ENCODE assay signal across 8 cellular contexts in genomic region chr5:177509991-177510566, GRCh38. TPM values are rescaled to one million over a fixed set of nuclear protein-coding genes. Genes with fewer than 3 reads are reported as not detected.
DNase-seq lines count a peak whose midpoint lies in the region; ATAC-seq and TF ChIP-seq lines count a peak whose summit lies in the region.

No MANE protein-coding gene starts in this region.

- peak overlapping the region; percentile 51; the same call in 1 of the 2 replicates for H3K27ac ChIP-seq in WERI-Rb-1
- H3K27ac ChIP-seq in skin epidermis, result peak overlapping the region in 17 of 21 experiments; percentile 7 to 88 (median 71)
- peak overlapping the region in 2 of 4 donors; percentile 45 to 56 for H3K27ac ChIP-seq in gastroesophageal sphincter

- TF ChIP-seq CTCF in WERI-Rb-1 (IDR thresholded peaks at IDR 0.05; ENCODE audit: low read depth, low read length) (no peak), gastroesophageal sphincter (IDR thresholded peaks at IDR 0.05) (no peak)

- no peaks in the 10 kb centered on the region for H3K9me3 ChIP-seq in WERI-Rb-1 (ENCODE audit: severe bottlenecking)
- no peaks in the 10 kb centered on the region for H3K9me3 ChIP-seq in gastroesophageal sphincter

- TF ChIP-seq EP300 in gastroesophageal sphincter (IDR thresholded peaks at IDR 0.05), result no peak

- H3K4me1 ChIP-seq in gastroesophageal sphincter, result peaks cover 0 to 11% (median 0%) of the 10 kb centered on the region in 3 donors

- 57 to 58% methylated on average over 2 to 3 of the region's 11 CpGs for WGBS in gastroesophageal sphincter (ENCODE audit: low coverage in 1 of 2), 2 donors

- H3K27me3 ChIP-seq in WERI-Rb-1 (ENCODE audit: insufficient read depth, low read depth, severe bottlenecking) (no peaks in the 10 kb centered on the region), gastroesophageal sphincter (no peaks in the 10 kb centered on the region)

- peaks cover 2% of the 10 kb centered on the region; the same call in 1 of the 2 replicates for H3K36me3 ChIP-seq in WERI-Rb-1
- peaks cover 0 to 52% of the 10 kb centered on the region in 2 donors for H3K36me3 ChIP-seq in gastroesophageal sphincter

- ATAC-seq in GM18907 (IDR thresholded peaks at IDR 0.05; ENCODE audit: unreplicated experiment) (peak; percentile 33), HG02678 (IDR thresholded peaks at IDR 0.05; ENCODE audit: unreplicated experiment) (peak; percentile 34), gastroesophageal sphincter (no peak)

- DNase-seq in WERI-Rb-1 (no peak), cerebellar cortex (ENCODE audit: low spot score) (no peak), hepatic stellate cell (ENCODE audit: low spot score) (no peak), NCI-H187 (lab: John Stamatoyannopoulos, UW) (no peak)

- no peak for TF ChIP-seq POLR2A in gastroesophageal sphincter (IDR thresholded peaks at IDR 0.05)

- H3K4me3 ChIP-seq in WERI-Rb-1 (ENCODE audit: low read depth, low read length) (no peak overlapping the region), skin epidermis (peak overlapping the region in 3 of 7 experiments; percentile 26 to 37 (median 26)), gastroesophageal sphincter (peak overlapping the region in 1 of 2 donors; percentile 39)

RNA-seq across cellular contexts. Expression of gene DOK3, which starts 0.5 kb away (rescaled TPM):
- total RNA-seq in gastroesophageal sphincter, result 10 to 100 TPM in 1 of 4 donors, 1 to 10 TPM in 3; 6.1 to 16.6 (median 6.6) TPM

RNA-seq across cellular contexts. Expression of gene DDX41, which starts 6.7 kb away (rescaled TPM):
- total RNA-seq in gastroesophageal sphincter, result 10 to 100 TPM; 64.5 to 80.8 (median 68.5) TPM

RNA-seq across cellular contexts. Expression of gene PDLIM7, which starts 12.7 kb away (rescaled TPM):
- 100 to 1,000 TPM; 336 to 863 (median 437) TPM for total RNA-seq in gastroesophageal sphincter

RNA-seq across cellular contexts. Expression of gene DBN1, which starts 36.6 kb away (rescaled TPM):
- 100 to 1,000 TPM in 3 of 4 donors, 10 to 100 TPM in 1; 87.1 to 154 (median 124) TPM for total RNA-seq in gastroesophageal sphincter

RNA-seq across cellular contexts. Expression of gene FAM193B, which starts 44.3 kb away (rescaled TPM):
- total RNA-seq in gastroesophageal sphincter, result 10 to 100 TPM; 29.7 to 90.3 (median 44.5) TPM
